Comparison of ENCODE assay signal across 8 cellular contexts in the genomic region with DNA sequence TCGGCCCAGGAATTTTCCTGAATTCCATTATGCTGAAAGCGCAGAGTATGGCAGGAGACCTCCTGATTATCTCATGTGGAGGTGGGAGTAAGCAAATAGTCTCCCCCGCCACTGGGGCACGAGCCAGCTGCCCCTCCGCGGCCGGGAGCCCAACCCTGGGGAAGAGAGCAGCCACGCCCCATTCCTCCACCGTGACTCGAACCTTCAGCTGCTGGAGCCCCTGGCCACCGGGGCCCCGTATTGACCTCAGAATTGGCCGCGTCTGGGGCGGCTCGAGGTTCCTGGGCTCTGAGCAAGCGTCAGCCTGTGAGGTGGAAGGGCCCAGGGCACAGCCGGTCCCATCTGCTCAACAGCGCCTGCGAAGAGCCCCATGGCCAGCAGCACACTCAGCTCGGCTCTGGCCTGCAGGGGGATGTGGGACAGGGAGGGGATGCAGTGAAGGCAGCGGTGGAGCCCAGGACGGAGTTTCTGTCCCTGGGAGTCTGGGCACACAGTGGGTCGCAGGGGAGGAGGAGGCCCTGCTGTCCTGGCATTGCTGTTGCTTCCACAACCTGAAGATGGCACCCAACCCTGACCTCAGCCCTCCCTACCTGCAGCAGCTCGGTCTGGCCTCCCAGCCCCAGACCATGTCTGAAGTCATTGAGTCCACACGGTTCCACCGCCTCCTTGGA.
DNase-seq lines count a peak whose midpoint lies in the region; ATAC-seq and TF ChIP-seq lines count a peak whose summit lies in the region.

No MANE protein-coding gene starts in this region.

- H3K27me3 Mint-ChIP-seq in CD14-positive monocyte (ENCODE audit: low read depth in 3 of 3): peaks cover 37 to 52% (median 44%) of the 10 kb centered on the region in 3 donors
- H3K27me3 Mint-ChIP-seq in MCF 10A (ENCODE audit: insufficient read depth, unreplicated experiment): peaks cover 21% of the 10 kb centered on the region

- H3K4me1 ChIP-seq in spleen: peaks cover 15 to 68% (median 39%) of the 10 kb centered on the region in 6 donors

- no peaks in the 10 kb centered on the region for H3K36me3 ChIP-seq in spleen

- DNase-seq in CD14-positive monocyte (ENCODE audit: low spot score) (peak; percentile 71), NCI-H226 (peak; percentile 92), MCF 10A (ENCODE audit: unreplicated experiment) (peak; percentile 86), iPS-NIHi7 (ENCODE audit: extremely low spot score) (peak; percentile 86), spleen (peak; percentile 91), NCI-H2107 treated with DMSO at 0.1 percent for 48 hours (lab: John Stamatoyannopoulos, UW; ENCODE audit: unreplicated experiment) (no peak), UCSD-AML1 (lab: John Stamatoyannopoulos, UW; ENCODE audit: unreplicated experiment) (no peak)

- H3K27ac Mint-ChIP-seq in CD14-positive monocyte (peak overlapping the region; percentile 91 to 100 (median 100)), MCF 10A (ENCODE audit: low read depth, unreplicated experiment) (peak overlapping the region; percentile 60)

- ATAC-seq in GM18907 (IDR thresholded peaks at IDR 0.05; ENCODE audit: unreplicated experiment): peak; percentile 55

- H3K4me3 ChIP-seq in spleen: peak overlapping the region in 6 of 8 donors; percentile 3 to 59 (median 23)

- no peaks in the 10 kb centered on the region for H3K9me3 ChIP-seq in spleen

- CTCF ChIA-PET in MCF 10A (lab: Yijun Ruan, JAX): interaction anchor here (0.7 to 8.2 kb wide), 46 partner anchors 9 to 530 kb away, joined by 3 to 306 read pairs (median 4); a partner anchor contains a TSS

- TF ChIP-seq CTCF in CD14-positive monocyte (IDR thresholded peaks at IDR 0.05) (peak; percentile 59), MCF 10A (IDR thresholded peaks at IDR 0.05; ENCODE audit: unreplicated experiment) (peak; percentile 51), spleen (IDR thresholded peaks at IDR 0.05 in 8 of 11, conservative IDR thresholded peaks at IDR 0.05 in 3 of 11) (peak in 9 of 11 experiments; percentile 25 to 77 (median 63))

- H3K4me3 Mint-ChIP-seq in CD14-positive monocyte (peak overlapping the region; percentile 74 to 79), MCF 10A (ENCODE audit: unreplicated experiment) (peak overlapping the region; percentile 75)

- H3K36me3 Mint-ChIP-seq in CD14-positive monocyte (peaks cover 20 to 32% of the 10 kb centered on the region in 2 donors), MCF 10A (ENCODE audit: insufficient read depth, unreplicated experiment) (peaks cover 19% of the 10 kb centered on the region)

- H3K4me1 Mint-ChIP-seq in CD14-positive monocyte (peaks cover 71% of the 10 kb centered on the region), MCF 10A (ENCODE audit: insufficient read depth, unreplicated experiment) (peaks cover 51% of the 10 kb centered on the region)

- intact Hi-C loops in CD14-positive monocyte (cut with micrococcal nuclease): loop anchor here (1.0 to 5.0 kb wide), 5 partner anchors 37 to 295 kb away; a partner anchor contains a TSS
- intact Hi-C loops in MCF 10A (cut with micrococcal nuclease): loop anchor here (1.0 to 10.0 kb wide), 7 partner anchors 112 to 745 kb away; no protein-coding TSS in a partner anchor
- intact Hi-C loops in spleen (cut with DNase I; ENCODE audit: low total_unique reads): loop anchor here (2.0 kb wide), 1 partner anchor 395 kb away; no protein-coding TSS in a partner anchor

- WGBS in spleen, 5 donors: 9 to 12% (median 11%) methylated on average over 20 to 27 of the region's 27 CpGs

- BruUV-seq in MCF 10A (replicated peaks; lab: Mats Ljungman, UMichigan): no TSS peak

- H3K27me3 ChIP-seq in spleen (replicated peaks in 1 of 7): peaks cover 0 to 56% (median 34%) of the 10 kb centered on the region in 7 donors

- no peak for TF ChIP-seq POLR2A in spleen (IDR thresholded peaks at IDR 0.05)

- peaks cover 0 to 15% (median 10%) of the 10 kb centered on the region in 7 donors for H3K9me3 Mint-ChIP-seq in CD14-positive monocyte
- no peaks in the 10 kb centered on the region for H3K9me3 Mint-ChIP-seq in MCF 10A (ENCODE audit: unreplicated experiment)

- peak overlapping the region in 7 of 8 donors; percentile 21 to 94 (median 80) for H3K27ac ChIP-seq in spleen

- POLR2A ChIA-PET in MCF 10A (lab: Yijun Ruan, JAX): interaction anchor here (0.6 to 4.7 kb wide), 18 partner anchors 26 to 842 kb away, joined by 3 to 52 read pairs (median 4); a partner anchor contains a TSS

Comparison
In these comparisons a context has a peak if more than half of its experiments do, and no peak if none do; other contexts are left out.
1. DNase-seq: peak in CD14-positive monocyte (single experiment), NCI-H226 (single experiment), MCF 10A (single experiment), iPS-NIHi7 (single experiment) and spleen (single experiment); none in NCI-H2107 treated with DMSO at 0.1 percent for 48 hours (single experiment) and UCSD-AML1 (single experiment).
2. Peak in every context shown above with its lines, with median percentiles within 50 percentile points of each other: CTCF ChIP-seq.